ENCODE assay signal across 1 cellular context in the genomic region with DNA sequence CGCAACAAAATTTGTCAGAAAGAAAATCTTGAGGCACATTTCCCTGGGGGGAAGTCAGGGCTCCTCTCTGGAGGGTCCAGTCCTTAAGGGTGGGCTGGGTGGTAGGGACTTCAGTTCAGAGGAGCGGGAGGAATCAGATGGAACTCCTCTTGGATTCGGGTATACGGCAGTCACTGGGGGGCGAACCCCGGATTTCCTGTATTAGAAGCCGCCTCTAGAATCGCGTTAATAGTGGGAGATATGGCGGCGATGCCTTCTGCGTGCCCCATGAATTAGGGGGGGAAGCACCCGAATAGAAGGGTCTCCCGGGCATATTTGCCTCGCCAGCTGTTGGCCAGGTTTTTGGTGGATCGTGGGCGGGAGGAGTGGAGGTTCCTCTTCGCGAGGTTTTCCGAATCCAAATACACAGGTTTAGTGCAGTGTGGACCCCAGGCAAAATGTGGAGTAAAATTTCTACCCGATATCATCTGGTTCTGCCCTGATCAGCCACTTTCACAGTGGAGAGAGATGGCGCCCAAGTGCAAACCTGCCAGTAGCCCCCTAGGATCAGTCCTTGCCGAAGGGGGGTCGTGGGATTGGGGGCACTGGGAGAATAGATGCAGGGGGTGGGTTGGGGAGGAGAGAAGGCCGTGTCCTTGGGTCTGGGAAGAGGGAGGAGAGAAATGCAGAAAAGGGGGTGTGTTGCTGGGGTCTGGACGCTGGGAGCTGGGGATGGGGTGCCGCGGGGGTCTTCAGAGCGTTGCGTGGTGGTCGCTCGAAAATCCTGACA.
TF ChIP-seq lines count a peak whose summit lies in the region.

No MANE protein-coding gene starts in this region.

TF ChIP-seq in GM23338, 12 proteins besides CTCF, POLR2A, EP300 and RAD21:
- TF ChIP-seq REST (IDR thresholded peaks at IDR 0.05; ENCODE audit: unreplicated experiment) (no peak), EZH2 (IDR thresholded peaks at IDR 0.05; ENCODE audit: low read depth, unreplicated experiment) (no peak), POLR2AphosphoS5 (IDR thresholded peaks at IDR 0.05; ENCODE audit: low read depth) (no peak), NANOG (IDR thresholded peaks at IDR 0.05; ENCODE audit: borderline replicate concordance) (no peak), ETS1 (IDR thresholded peaks at IDR 0.05) (no peak), ZNF114 (CRISPR knock-in tag; IDR thresholded peaks at IDR 0.05) (no peak)
- TF ChIP-seq, protein P1, sequence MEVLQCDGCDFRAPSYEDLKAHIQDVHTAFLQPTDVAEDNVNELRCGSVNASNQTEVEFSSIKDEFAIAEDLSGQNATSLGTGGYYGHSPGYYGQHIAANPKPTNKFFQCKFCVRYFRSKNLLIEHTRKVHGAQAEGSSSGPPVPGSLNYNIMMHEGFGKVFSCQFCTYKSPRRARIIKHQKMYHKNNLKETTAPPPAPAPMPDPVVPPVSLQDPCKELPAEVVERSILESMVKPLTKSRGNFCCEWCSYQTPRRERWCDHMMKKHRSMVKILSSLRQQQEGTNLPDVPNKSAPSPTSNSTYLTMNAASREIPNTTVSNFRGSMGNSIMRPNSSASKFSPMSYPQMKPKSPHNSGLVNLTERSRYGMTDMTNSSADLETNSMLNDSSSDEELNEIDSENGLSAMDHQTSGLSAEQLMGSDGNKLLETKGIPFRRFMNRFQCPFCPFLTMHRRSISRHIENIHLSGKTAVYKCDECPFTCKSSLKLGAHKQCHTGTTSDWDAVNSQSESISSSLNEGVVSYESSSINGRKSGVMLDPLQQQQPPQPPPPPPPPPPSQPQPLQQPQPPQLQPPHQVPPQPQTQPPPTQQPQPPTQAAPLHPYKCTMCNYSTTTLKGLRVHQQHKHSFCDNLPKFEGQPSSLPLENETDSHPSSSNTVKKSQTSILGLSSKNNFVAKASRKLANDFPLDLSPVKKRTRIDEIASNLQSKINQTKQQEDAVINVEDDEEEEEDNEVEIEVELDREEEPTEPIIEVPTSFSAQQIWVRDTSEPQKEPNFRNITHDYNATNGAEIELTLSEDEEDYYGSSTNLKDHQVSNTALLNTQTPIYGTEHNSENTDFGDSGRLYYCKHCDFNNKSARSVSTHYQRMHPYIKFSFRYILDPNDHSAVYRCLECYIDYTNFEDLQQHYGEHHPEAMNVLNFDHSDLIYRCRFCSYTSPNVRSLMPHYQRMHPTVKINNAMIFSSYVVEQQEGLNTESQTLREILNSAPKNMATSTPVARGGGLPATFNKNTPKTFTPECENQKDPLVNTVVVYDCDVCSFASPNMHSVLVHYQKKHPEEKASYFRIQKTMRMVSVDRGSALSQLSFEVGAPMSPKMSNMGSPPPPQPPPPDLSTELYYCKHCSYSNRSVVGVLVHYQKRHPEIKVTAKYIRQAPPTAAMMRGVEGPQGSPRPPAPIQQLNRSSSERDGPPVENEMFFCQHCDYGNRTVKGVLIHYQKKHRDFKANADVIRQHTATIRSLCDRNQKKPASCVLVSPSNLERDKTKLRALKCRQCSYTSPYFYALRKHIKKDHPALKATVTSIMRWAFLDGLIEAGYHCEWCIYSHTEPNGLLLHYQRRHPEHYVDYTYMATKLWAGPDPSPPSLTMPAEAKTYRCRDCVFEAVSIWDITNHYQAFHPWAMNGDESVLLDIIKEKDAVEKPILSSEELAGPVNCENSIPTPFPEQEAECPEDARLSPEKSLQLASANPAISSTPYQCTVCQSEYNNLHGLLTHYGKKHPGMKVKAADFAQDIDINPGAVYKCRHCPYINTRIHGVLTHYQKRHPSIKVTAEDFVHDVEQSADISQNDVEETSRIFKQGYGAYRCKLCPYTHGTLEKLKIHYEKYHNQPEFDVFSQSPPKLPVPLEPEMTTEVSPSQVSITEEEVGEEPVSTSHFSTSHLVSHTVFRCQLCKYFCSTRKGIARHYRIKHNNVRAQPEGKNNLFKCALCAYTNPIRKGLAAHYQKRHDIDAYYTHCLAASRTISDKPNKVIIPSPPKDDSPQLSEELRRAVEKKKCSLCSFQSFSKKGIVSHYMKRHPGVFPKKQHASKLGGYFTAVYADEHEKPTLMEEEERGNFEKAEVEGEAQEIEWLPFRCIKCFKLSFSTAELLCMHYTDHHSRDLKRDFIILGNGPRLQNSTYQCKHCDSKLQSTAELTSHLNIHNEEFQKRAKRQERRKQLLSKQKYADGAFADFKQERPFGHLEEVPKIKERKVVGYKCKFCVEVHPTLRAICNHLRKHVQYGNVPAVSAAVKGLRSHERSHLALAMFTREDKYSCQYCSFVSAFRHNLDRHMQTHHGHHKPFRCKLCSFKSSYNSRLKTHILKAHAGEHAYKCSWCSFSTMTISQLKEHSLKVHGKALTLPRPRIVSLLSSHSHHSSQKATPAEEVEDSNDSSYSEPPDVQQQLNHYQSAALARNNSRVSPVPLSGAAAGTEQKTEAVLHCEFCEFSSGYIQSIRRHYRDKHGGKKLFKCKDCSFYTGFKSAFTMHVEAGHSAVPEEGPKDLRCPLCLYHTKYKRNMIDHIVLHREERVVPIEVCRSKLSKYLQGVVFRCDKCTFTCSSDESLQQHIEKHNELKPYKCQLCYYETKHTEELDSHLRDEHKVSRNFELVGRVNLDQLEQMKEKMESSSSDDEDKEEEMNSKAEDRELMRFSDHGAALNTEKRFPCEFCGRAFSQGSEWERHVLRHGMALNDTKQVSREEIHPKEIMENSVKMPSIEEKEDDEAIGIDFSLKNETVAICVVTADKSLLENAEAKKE (CRISPR knock-in tag; IDR thresholded peaks at IDR 0.05): no peak
